ENCODE assay signal across 8 cellular contexts in the genomic region with DNA sequence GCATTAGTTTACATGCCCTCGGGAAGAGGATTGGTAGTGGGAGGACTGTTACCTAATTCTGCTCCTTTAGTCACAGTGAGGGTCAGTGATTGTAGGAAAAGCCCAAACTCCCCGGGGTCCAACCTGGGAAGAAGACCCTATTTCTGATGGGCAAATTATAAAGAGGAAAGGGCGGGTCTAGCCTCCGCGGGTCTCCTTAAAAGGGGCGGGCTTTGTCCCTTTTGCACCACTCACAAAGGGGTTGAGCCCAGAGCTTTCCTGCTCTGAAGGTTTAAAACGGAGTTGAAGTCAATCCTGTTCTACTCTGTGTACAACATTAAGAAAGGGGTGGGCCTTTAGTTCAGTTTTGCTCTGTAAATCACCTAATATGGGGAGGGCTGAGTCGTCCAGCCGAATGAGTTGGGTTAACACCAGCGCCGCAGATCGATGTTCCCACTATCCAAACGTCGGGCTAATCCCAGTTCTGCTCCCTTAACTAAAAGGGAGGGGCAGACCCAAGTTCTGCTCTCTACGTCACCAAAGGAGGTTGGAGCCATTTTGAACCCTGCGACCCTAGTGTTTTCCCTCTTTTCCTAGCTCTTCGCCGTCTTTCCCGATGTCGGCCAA. TPM values are rescaled to one million over a fixed set of nuclear protein-coding genes. Genes with fewer than 3 reads are reported as not detected.
DNase-seq lines count a peak whose midpoint lies in the region; ATAC-seq, FAIRE-seq and TF ChIP-seq lines count a peak whose summit lies in the region.

No MANE protein-coding gene starts in this region.

- H4K20me1 ChIP-seq in GM12878 (ENCODE audit: control insufficient read depth, insufficient read depth), result no peaks in the 10 kb centered on the region

- FAIRE-seq in GM12878 (lab: Jason Lieb, UNC), result no peak

- intact Hi-C loops in GM12878 (cut with micrococcal nuclease; ENCODE audit: unreplicated experiment), result loop anchor here (2.0 kb wide), 2 partner anchors 14 to 58 kb away; partner anchors contain the start of gene PBX2

- DNase-seq in D341Med (ENCODE audit: low spot score) (peak; percentile 65), HFFc6 (no peak), NT2/D1 (ENCODE audit: low read depth, low spot score) (no peak), GM12878 (ENCODE audit: low read depth, low spot score) (no peak), GM13977 (ENCODE audit: low spot score) (no peak), AG08395 (ENCODE audit: low spot score) (no peak)

- H3K27ac Mint-ChIP-seq in HFFc6, result peak overlapping the region; percentile 99

- no peaks in the 10 kb centered on the region for H3K9me3 Mint-ChIP-seq in HFFc6

- H3K4me3 ChIP-seq in NT2/D1 (ENCODE audit: insufficient read length, low read depth), result peak overlapping the region; percentile 69
- peak overlapping the region; percentile 64 for H3K4me3 ChIP-seq in GM12878
- H3K4me3 ChIP-seq in stomach smooth muscle (ENCODE audit: low read length in 2 of 2), result peak overlapping the region; percentile 83 to 98

- in situ Hi-C loops in GM12878 (cut with MboI) (no loop called here), GM13977 (cut with MboI; ENCODE audit: low pct_unique_long_range_greater_than_20kb, low sequenced_read_pairs, unreplicated experiment) (no loop called here)

- H2AFZ ChIP-seq in GM12878 (ENCODE audit: control insufficient read depth, low read depth, low read length), result peak overlapping the region; percentile 78

- no peak for TF ChIP-seq RAD21 in GM12878 (IDR thresholded peaks at IDR 0.05; ENCODE audit: insufficient read depth, low read depth, low read length)

- WGBS in GM12878 (ENCODE audit: insufficient coverage, insufficient replicate concordance, low lambda C conversion rate, missing lambda C conversion rate), result under 1% methylated on average over 20 of the region's 20 CpGs

- H3K27me3 ChIP-seq in NT2/D1 (ENCODE audit: insufficient read depth, insufficient read length) (no peaks in the 10 kb centered on the region), GM12878 (replicated peaks in 1 of 2; ENCODE audit: control insufficient read depth in 2 of 2, insufficient read depth in 2 of 2, low read length in 1 of 2) (no peaks in the 10 kb centered on the region), layer of hippocampus (ENCODE audit: control insufficient read depth, insufficient read depth, low read length) (no peaks in the 10 kb centered on the region), stomach smooth muscle (ENCODE audit: control insufficient read depth in 1 of 2, insufficient read depth in 2 of 2, low read length in 2 of 2) (no peaks in the 10 kb centered on the region)

- peaks cover 15% of the 10 kb centered on the region for H3K36me3 Mint-ChIP-seq in HFFc6 (ENCODE audit: low read depth)

- H3K27ac ChIP-seq in GM12878 (ENCODE audit: control insufficient read depth, insufficient read depth) (peak overlapping the region; percentile 79), layer of hippocampus (ENCODE audit: low read depth, low read length) (peak overlapping the region; percentile 97), stomach smooth muscle (ENCODE audit: low read length) (peak overlapping the region; percentile 93)

- TF ChIP-seq CTCF in HFFc6 (IDR thresholded peaks at IDR 0.05), result no peak
- no peak for TF ChIP-seq CTCF in GM12878 (IDR thresholded peaks at IDR 0.05 in 2 of 3, conservative IDR thresholded peaks at IDR 0.05 in 1 of 3; ENCODE audit: control insufficient read depth in 2 of 3, extremely low read depth in 1 of 3, insufficient read depth in 1 of 3, low read depth in 3 of 3, low read length in 3 of 3)
- no peak for TF ChIP-seq CTCF in GM13977 (IDR thresholded peaks at IDR 0.05; ENCODE audit: extremely low read depth, insufficient read depth, missing control alignments)

- peak overlapping the region; percentile 96 for H3K4me3 Mint-ChIP-seq in HFFc6

- ATAC-seq in GM12878, result peak; percentile 27

- peak; percentile 37 for TF ChIP-seq POLR2A in GM12878 (IDR thresholded peaks at IDR 0.05; ENCODE audit: low read depth, low read length)

- H3K4me2 ChIP-seq in GM12878 (ENCODE audit: control insufficient read depth, insufficient read depth), result peak overlapping the region; percentile 65

- POLR2A ChIA-PET in GM12878 (lab: Charles Lee), result interaction anchor here (1.3 to 5.7 kb wide), 6 partner anchors 13 to 440 kb away, joined by 3 to 123 read pairs (median 20); partner anchors contain the start of genes ATF6B, FKBPL, GPSM3 and PBX2

- H3K4me1 ChIP-seq in NT2/D1 (ENCODE audit: insufficient read depth, insufficient read length) (no peaks in the 10 kb centered on the region), GM12878 (ENCODE audit: control insufficient read depth, insufficient read depth, low read length) (peaks cover 10% of the 10 kb centered on the region), stomach smooth muscle (ENCODE audit: control insufficient read depth, insufficient read depth, low read length) (peaks cover 53% of the 10 kb centered on the region)

- H3K9me3 ChIP-seq in NT2/D1 (ENCODE audit: insufficient read depth, low read length) (no peaks in the 10 kb centered on the region), GM12878 (replicated peaks; ENCODE audit: control insufficient read depth, insufficient read depth, low read length) (no peaks in the 10 kb centered on the region), stomach smooth muscle (ENCODE audit: control insufficient read depth in 2 of 2, low read length in 2 of 2) (no peaks in the 10 kb centered on the region)

- BruUV-seq in GM12878 (replicated peaks; lab: Mats Ljungman, UMichigan), result TSS peak; percentile 78

- no peaks in the 10 kb centered on the region; the same call in 1 of the 2 replicates for H3K27me3 Mint-ChIP-seq in HFFc6 (ENCODE audit: insufficient read depth)

- CTCF ChIA-PET in GM12878 (lab: Yijun Ruan, JAX), result interaction anchor here (0.6 to 1.8 kb wide), 7 partner anchors 14 to 1287 kb away, joined by 3 to 6 read pairs (median 4); partner anchors contain the start of gene GPSM3

- RAD21 ChIA-PET in GM12878 (lab: Charles Lee; ENCODE audit: unreplicated experiment), result interaction anchor here (0.7 to 2.6 kb wide), 5 partner anchors 13 to 48 kb away, joined by 3 to 21 read pairs (median 5); partner anchors contain the start of genes ATF6B, GPSM3 and PBX2

- H3K4me1 Mint-ChIP-seq in HFFc6 (ENCODE audit: low read depth), result peaks cover 67% of the 10 kb centered on the region

- H3K36me3 ChIP-seq in NT2/D1 (ENCODE audit: insufficient read depth, insufficient read length, low read length) (peaks cover 41% of the 10 kb centered on the region), GM12878 (ENCODE audit: control insufficient read depth in 2 of 2, insufficient read depth in 2 of 2, low read length in 1 of 2) (no peaks in the 10 kb centered on the region; a peak in 1 of 4 replicates), stomach smooth muscle (ENCODE audit: control insufficient read depth in 2 of 2, insufficient read depth in 2 of 2, low read length in 2 of 2) (peaks cover 7 to 8% of the 10 kb centered on the region in 2 donors)

- SMC1A ChIA-PET in GM12878 (lab: Charles Lee; ENCODE audit: uncharacterized antibody, unreplicated experiment), result interaction anchor here (1.0 to 4.2 kb wide), 5 partner anchors 14 to 350 kb away, joined by 3 to 41 read pairs (median 13); partner anchors contain the start of genes ATF6B, FKBPL, GPSM3 and HSPA1B

- H3K79me2 ChIP-seq in GM12878 (ENCODE audit: control insufficient read depth, insufficient read depth, low read length), result peaks cover 22% of the 10 kb centered on the region

- peak in 1 of 2 experiments; percentile 22; a peak in 1 of 4 replicates for TF ChIP-seq EP300 in GM12878 (IDR thresholded peaks at IDR 0.05; ENCODE audit: borderline replicate concordance in 1 of 2, control insufficient read depth in 1 of 2, low read depth in 2 of 2, low read length in 2 of 2)

- H3K9ac ChIP-seq in NT2/D1 (ENCODE audit: insufficient read length, low read depth), result peak overlapping the region; percentile 76
- peak overlapping the region; percentile 62 for H3K9ac ChIP-seq in GM12878 (ENCODE audit: control insufficient read depth, insufficient read depth, low read length)
- peak overlapping the region; percentile 80 to 96 for H3K9ac ChIP-seq in stomach smooth muscle (ENCODE audit: low read length in 2 of 2)

RNA-seq across cellular contexts. Expression of gene RNF5, which starts 0.9 kb away (rescaled TPM):
- total RNA-seq in HFFc6 (2021; fragmentation: NEBNext Ultra II Directional; extraction: Animal tissue kit (Norgen Biotek cat#: 25700)), result 10 to 100 TPM; 30.0 to 37.4 (median 34.7) TPM
- 10.6 and 11.0 TPM in 2 replicates for total RNA-seq in GM12878 (2013; cell fraction: nucleolus; rRNA removed)
- total RNA-seq in GM12878 (2014; rRNA removed), result 51.6 and 61.4 TPM in 2 replicates
- 42.2 and 42.4 TPM in 2 replicates for total RNA-seq in GM12878 (2014; rRNA removed; fragmentation: Illumina TruSeq; extraction: Trizol)
- total RNA-seq in GM12878 (2021), result 51.6 and 52.1 TPM in 2 replicates
- 40.6 TPM for polyA plus RNA-seq in GM12878 (2011; ENCODE audit: low read depth)
- polyA plus RNA-seq in GM12878 (2011; rRNA removed), result 75.2 and 75.6 TPM in 2 replicates
- 79.5 and 101 TPM in 2 replicates for polyA plus RNA-seq in GM12878 (2011; cell fraction: cytosol; rRNA removed)
- polyA plus RNA-seq in GM12878 (2011; cell fraction: nucleus; rRNA removed), result 32.7 and 35.4 TPM in 2 replicates
- 79.1 and 158 TPM in 2 replicates for polyA plus RNA-seq in GM12878 (2012)
- 74.1 and 82.8 TPM in 2 replicates for polyA plus RNA-seq in GM12878 (2014; fragmentation: Illumina TruSeq; extraction: Trizol)
- polyA plus RNA-seq in GM12878 (2014; fragmentation: Nextera tagmentation; extraction: Ambion mirVana), result 10 to 100 TPM; 31.4 to 42.0 TPM
- polyA plus RNA-seq in GM12878 (2014; rRNA removed), result 72.6 and 74.1 TPM in 2 replicates
- 100 to 1,000 TPM; 105 to 114 TPM for polyA plus RNA-seq in GM12878 (2016; fragmentation: Nextera tagmentation; extraction: Ambion mirVana)
- polyA minus RNA-seq in GM12878 (2011; rRNA and poly(A)+ RNA removed), result 20.0 and 32.1 TPM in 2 replicates
- polyA minus RNA-seq in GM12878 (2011; cell fraction: cytosol; rRNA and poly(A)+ RNA removed), result 12.3 and 12.8 TPM in 2 replicates
- polyA minus RNA-seq in GM12878 (2011; cell fraction: nucleus; rRNA and poly(A)+ RNA removed), result 7.6 and 8.6 TPM in 2 replicates

RNA-seq across cellular contexts. Expression of gene AGPAT1, which starts 1.4 kb away (rescaled TPM):
- 100 to 1,000 TPM in 5 of 6 experiments, 10 to 100 TPM in 1; 88.8 to 114 (median 104) TPM for total RNA-seq in HFFc6 (2021; fragmentation: NEBNext Ultra II Directional; extraction: Animal tissue kit (Norgen Biotek cat#: 25700))
- 7.0 and 10.2 TPM in 2 replicates for total RNA-seq in GM12878 (2013; cell fraction: nucleolus; rRNA removed)
- total RNA-seq in GM12878 (2014; rRNA removed) (31.5 and 36.2 TPM in 2 replicates), GM12878 (2014; rRNA removed; fragmentation: Illumina TruSeq; extraction: Trizol) (14.0 and 15.7 TPM in 2 replicates), GM12878 (2021) (31.5 and 34.7 TPM in 2 replicates)
- 16.7 TPM for polyA plus RNA-seq in GM12878 (2011; ENCODE audit: low read depth)
- polyA plus RNA-seq in GM12878 (2011; rRNA removed) (10.5 and 26.8 TPM in 2 replicates), GM12878 (2014; fragmentation: Illumina TruSeq; extraction: Trizol) (33.3 and 39.5 TPM in 2 replicates), GM12878 (2014; fragmentation: Nextera tagmentation; extraction: Ambion mirVana) (10 to 100 TPM; 13.9 to 15.3 TPM), GM12878 (2014; rRNA removed) (29.2 and 32.0 TPM in 2 replicates), GM12878 (2016; fragmentation: Nextera tagmentation; extraction: Ambion mirVana) (10 to 100 TPM; 18.1 to 22.5 TPM)
- 51.9 and 54.0 TPM in 2 replicates for polyA plus RNA-seq in GM12878 (2011; cell fraction: cytosol; rRNA removed)
- polyA plus RNA-seq in GM12878 (2011; cell fraction: nucleus; rRNA removed), result 27.4 and 30.3 TPM in 2 replicates
- 29.8 and 32.6 TPM in 2 replicates for polyA plus RNA-seq in GM12878 (2012)
- 34.8 and 50.3 TPM in 2 replicates for polyA minus RNA-seq in GM12878 (2011; rRNA and poly(A)+ RNA removed)
- 17.4 and 18.2 TPM in 2 replicates for polyA minus RNA-seq in GM12878 (2011; cell fraction: cytosol; rRNA and poly(A)+ RNA removed)
- 6.6 and 11.3 TPM in 2 replicates for polyA minus RNA-seq in GM12878 (2011; cell fraction: nucleus; rRNA and poly(A)+ RNA removed)

RNA-seq across cellular contexts. Expression of gene AGER, which starts 6.8 kb away (rescaled TPM):
- total RNA-seq in HFFc6 (2021; fragmentation: NEBNext Ultra II Directional; extraction: Animal tissue kit (Norgen Biotek cat#: 25700)), result 1 to 10 TPM; 6.2 to 7.6 (median 6.5) TPM
- 4.1 and 5.9 TPM in 2 replicates for total RNA-seq in GM12878 (2013; cell fraction: nucleolus; rRNA removed)
- total RNA-seq in GM12878 (2014; rRNA removed) (2.9 and 3.7 TPM in 2 replicates), GM12878 (2014; rRNA removed; fragmentation: Illumina TruSeq; extraction: Trizol) (3.1 and 3.8 TPM in 2 replicates), GM12878 (2021) (15.4 and 15.7 TPM in 2 replicates)
- 6.5 TPM for polyA plus RNA-seq in GM12878 (2011; ENCODE audit: low read depth)
- polyA plus RNA-seq in GM12878 (2011; rRNA removed) (8.7 and 9.1 TPM in 2 replicates), GM12878 (2014; fragmentation: Illumina TruSeq; extraction: Trizol) (6.1 and 9.6 TPM in 2 replicates), GM12878 (2014; fragmentation: Nextera tagmentation; extraction: Ambion mirVana) (1 to 10 TPM; 1.1 to 3.9 TPM), GM12878 (2014; rRNA removed) (14.5 and 18.2 TPM in 2 replicates), GM12878 (2016; fragmentation: Nextera tagmentation; extraction: Ambion mirVana) (1 to 10 TPM; 2.2 to 3.0 TPM)
- polyA plus RNA-seq in GM12878 (2011; cell fraction: cytosol; rRNA removed), result 6.3 and 8.2 TPM in 2 replicates
- polyA plus RNA-seq in GM12878 (2011; cell fraction: nucleus; rRNA removed), result 129 and 144 TPM in 2 replicates
- 14.9 and 23.7 TPM in 2 replicates for polyA plus RNA-seq in GM12878 (2012)
- 1.0 and 4.2 TPM in 2 replicates for polyA minus RNA-seq in GM12878 (2011; rRNA and poly(A)+ RNA removed)
- 1.9 TPM in 1 of 2 replicates, not detected in the other for polyA minus RNA-seq in GM12878 (2011; cell fraction: cytosol; rRNA and poly(A)+ RNA removed)
- 7.3 and 12.3 TPM in 2 replicates for polyA minus RNA-seq in GM12878 (2011; cell fraction: nucleus; rRNA and poly(A)+ RNA removed)

RNA-seq across cellular contexts. Expression of gene PBX2, which starts 12.7 kb away (rescaled TPM):
- total RNA-seq in HFFc6 (2021; fragmentation: NEBNext Ultra II Directional; extraction: Animal tissue kit (Norgen Biotek cat#: 25700)), result 10 to 100 TPM; 50.7 to 61.4 (median 56.2) TPM
- 67.7 and 72.9 TPM in 2 replicates for total RNA-seq in GM12878 (2013; cell fraction: nucleolus; rRNA removed)
- total RNA-seq in GM12878 (2014; rRNA removed) (19.3 and 20.8 TPM in 2 replicates), GM12878 (2014; rRNA removed; fragmentation: Illumina TruSeq; extraction: Trizol) (20.3 and 21.8 TPM in 2 replicates), GM12878 (2021) (59.6 and 66.5 TPM in 2 replicates)
- polyA plus RNA-seq in GM12878 (2011; ENCODE audit: low read depth), result 27.4 TPM
- polyA plus RNA-seq in GM12878 (2011; rRNA removed) (35.7 and 48.8 TPM in 2 replicates), GM12878 (2014; fragmentation: Illumina TruSeq; extraction: Trizol) (50.7 and 50.9 TPM in 2 replicates), GM12878 (2014; fragmentation: Nextera tagmentation; extraction: Ambion mirVana) (1 to 10 TPM in 1 of 2 experiments, under 1 TPM in 1; 0.84 to 1.2 TPM), GM12878 (2014; rRNA removed) (58.0 and 73.3 TPM in 2 replicates), GM12878 (2016; fragmentation: Nextera tagmentation; extraction: Ambion mirVana) (1 to 10 TPM; 2.7 to 3.7 TPM)
- 45.8 and 53.2 TPM in 2 replicates for polyA plus RNA-seq in GM12878 (2011; cell fraction: cytosol; rRNA removed)
- polyA plus RNA-seq in GM12878 (2011; cell fraction: nucleus; rRNA removed), result 222 and 225 TPM in 2 replicates
- polyA plus RNA-seq in GM12878 (2012), result 55.9 and 61.7 TPM in 2 replicates
- 34.2 and 47.6 TPM in 2 replicates for polyA minus RNA-seq in GM12878 (2011; rRNA and poly(A)+ RNA removed)
- 16.5 and 16.6 TPM in 2 replicates for polyA minus RNA-seq in GM12878 (2011; cell fraction: cytosol; rRNA and poly(A)+ RNA removed)
- 38.8 and 73.5 TPM in 2 replicates for polyA minus RNA-seq in GM12878 (2011; cell fraction: nucleus; rRNA and poly(A)+ RNA removed)

RNA-seq across cellular contexts. Expression of gene EGFL8, which starts 12.9 kb away (rescaled TPM):
- total RNA-seq in HFFc6 (2021; fragmentation: NEBNext Ultra II Directional; extraction: Animal tissue kit (Norgen Biotek cat#: 25700)), result 1 to 10 TPM; 3.5 to 4.4 (median 3.7) TPM
- 1.3 and 1.5 TPM in 2 replicates for total RNA-seq in GM12878 (2013; cell fraction: nucleolus; rRNA removed)
- 0.90 and 2.7 TPM in 2 replicates for total RNA-seq in GM12878 (2014; rRNA removed)
- total RNA-seq in GM12878 (2014; rRNA removed; fragmentation: Illumina TruSeq; extraction: Trizol), result 0.60 and 1.9 TPM in 2 replicates
- 2.6 and 3.0 TPM in 2 replicates for total RNA-seq in GM12878 (2021)
- 0.47 TPM for polyA plus RNA-seq in GM12878 (2011; ENCODE audit: low read depth)
- 1.8 and 2.2 TPM in 2 replicates for polyA plus RNA-seq in GM12878 (2011; rRNA removed)
- 1.1 and 2.2 TPM in 2 replicates for polyA plus RNA-seq in GM12878 (2011; cell fraction: cytosol; rRNA removed)
- polyA plus RNA-seq in GM12878 (2011; cell fraction: nucleus; rRNA removed), result 8.2 and 11.2 TPM in 2 replicates
- 3.1 and 3.3 TPM in 2 replicates for polyA plus RNA-seq in GM12878 (2012)
- polyA plus RNA-seq in GM12878 (2014; fragmentation: Illumina TruSeq; extraction: Trizol), result 2.3 and 6.0 TPM in 2 replicates
- under 1 TPM; 0.27 to 0.84 TPM for polyA plus RNA-seq in GM12878 (2014; fragmentation: Nextera tagmentation; extraction: Ambion mirVana)
- 2.4 and 3.5 TPM in 2 replicates for polyA plus RNA-seq in GM12878 (2014; rRNA removed)
- under 1 TPM; 0.07 to 0.28 TPM for polyA plus RNA-seq in GM12878 (2016; fragmentation: Nextera tagmentation; extraction: Ambion mirVana)
- 0.07 and 0.10 TPM in 2 replicates for polyA minus RNA-seq in GM12878 (2011; rRNA and poly(A)+ RNA removed)
- not detected in 2 replicates for polyA minus RNA-seq in GM12878 (2011; cell fraction: cytosol; rRNA and poly(A)+ RNA removed)
- 0.24 and 1.6 TPM in 2 replicates for polyA minus RNA-seq in GM12878 (2011; cell fraction: nucleus; rRNA and poly(A)+ RNA removed)
